In genomic region chr20:50338479-50339195, GRCh38 we compare ENCODE assay signal across 8 cellular contexts.
DNase-seq lines count a peak whose midpoint lies in the region; ATAC-seq, FAIRE-seq and TF ChIP-seq lines count a peak whose summit lies in the region.

No MANE protein-coding gene starts in this region.

- peak overlapping the region; percentile 66 for H3K4me3 Mint-ChIP-seq in activated naive CD8-positive, alpha-beta T cell treated with anti-CD3 and anti-CD28 coated beads, Interleukin-2, amount 50 U/mL, for 24 hours
- H3K4me3 Mint-ChIP-seq in mesothelial cell of epicardium: no peak overlapping the region

- H3K27me3 ChIP-seq in thoracic aorta (replicated peaks; ENCODE audit: insufficient read depth): no peaks in the 10 kb centered on the region

- ATAC-seq in GM18508 (IDR thresholded peaks at IDR 0.05; ENCODE audit: insufficient read depth, unreplicated experiment) (peak; percentile 51), HG02588 (IDR thresholded peaks at IDR 0.05; ENCODE audit: unreplicated experiment) (peak; percentile 62), thoracic aorta (ENCODE audit: insufficient number of reproducible peaks, low FRiP score, low read depth) (no peak)
- peak; percentile 81 for ATAC-seq in activated naive CD8-positive, alpha-beta T cell treated with anti-CD3 and anti-CD28 coated beads, Interleukin-2, amount 50 U/mL, for 24 hours

- no peaks in the 10 kb centered on the region for H3K9me3 ChIP-seq in thoracic aorta

- DNase-seq in NCI-H226: peak; percentile 58
- DNase-seq in activated naive CD8-positive, alpha-beta T cell treated with anti-CD3 and anti-CD28 coated beads, Interleukin-2, amount 50 U/mL, for 24 hours: peak; percentile 80
- DNase-seq in mesothelial cell of epicardium (ENCODE audit: low spot score in 2 of 2, unreplicated experiment in 2 of 2): no peak
- DNase-seq in thoracic aorta (ENCODE audit: low spot score): no peak
- DNase-seq in NCI-H1105 (lab: John Stamatoyannopoulos, UW): no peak
- no peak for DNase-seq in D721Med (ENCODE audit: insufficient read length, low spot score)

- TF ChIP-seq CTCF in mesothelial cell of epicardium (IDR thresholded peaks at IDR 0.05; ENCODE audit: unreplicated experiment) (no peak), thoracic aorta (IDR thresholded peaks at IDR 0.05) (no peak), D721Med (IDR thresholded peaks at IDR 0.05; ENCODE audit: insufficient read depth, missing control alignments) (no peak)

- peaks cover 43% of the 10 kb centered on the region for H3K4me1 Mint-ChIP-seq in activated naive CD8-positive, alpha-beta T cell treated with anti-CD3 and anti-CD28 coated beads, Interleukin-2, amount 50 U/mL, for 24 hours
- H3K4me1 Mint-ChIP-seq in mesothelial cell of epicardium: peaks cover 37% of the 10 kb centered on the region

- peak overlapping the region; percentile 26 for H3K4me3 ChIP-seq in thoracic aorta

- H3K9me3 Mint-ChIP-seq in activated naive CD8-positive, alpha-beta T cell treated with anti-CD3 and anti-CD28 coated beads, Interleukin-2, amount 50 U/mL, for 24 hours: no peaks in the 10 kb centered on the region
- no peaks in the 10 kb centered on the region for H3K9me3 Mint-ChIP-seq in mesothelial cell of epicardium

- no peaks in the 10 kb centered on the region for H3K36me3 ChIP-seq in thoracic aorta

- H3K27me3 Mint-ChIP-seq in activated naive CD8-positive, alpha-beta T cell treated with anti-CD3 and anti-CD28 coated beads, Interleukin-2, amount 50 U/mL, for 24 hours: peaks cover 7% of the 10 kb centered on the region
- H3K27me3 Mint-ChIP-seq in mesothelial cell of epicardium (ENCODE audit: low read depth): no peaks in the 10 kb centered on the region

- H3K27ac ChIP-seq in thoracic aorta: peak overlapping the region in 1 of 2 donors; percentile 34

- H3K4me1 ChIP-seq in thoracic aorta (ENCODE audit: control insufficient read depth in 1 of 2, low read depth in 2 of 2): peaks cover 2 to 8% of the 10 kb centered on the region in 2 donors

- FAIRE-seq in D721Med (lab: Jason Lieb, UNC): no peak

- no peaks in the 10 kb centered on the region for H3K36me3 Mint-ChIP-seq in activated naive CD8-positive, alpha-beta T cell treated with anti-CD3 and anti-CD28 coated beads, Interleukin-2, amount 50 U/mL, for 24 hours (ENCODE audit: low read depth)
- H3K36me3 Mint-ChIP-seq in mesothelial cell of epicardium: no peaks in the 10 kb centered on the region

- H3K27ac Mint-ChIP-seq in activated naive CD8-positive, alpha-beta T cell treated with anti-CD3 and anti-CD28 coated beads, Interleukin-2, amount 50 U/mL, for 24 hours: peak overlapping the region; percentile 96
- H3K27ac Mint-ChIP-seq in mesothelial cell of epicardium: peak overlapping the region; percentile 72

Comparison
In these comparisons a context has a peak if more than half of its experiments do, and no peak if none do; other contexts are left out.
1. DNase-seq: peak in NCI-H226 (single experiment) and activated naive CD8-positive, alpha-beta T cell treated with anti-CD3 and anti-CD28 coated beads, Interleukin-2, amount 50 U/mL, for 24 hours (single experiment); none in mesothelial cell of epicardium (0 of 2), thoracic aorta (single experiment), NCI-H1105 (single experiment) and D721Med (single experiment).